Comparison of ENCODE assay signal across 9 cellular contexts in genomic region chr11:123145220-123145619, GRCh38. TPM values are rescaled to one million over a fixed set of nuclear protein-coding genes. Genes with fewer than 3 reads are reported as not detected.
DNase-seq lines count a peak whose midpoint lies in the region; ATAC-seq and TF ChIP-seq lines count a peak whose summit lies in the region.
"Had no signal": no experiment of that assay in that cellular context is flagged by ENCODE, and none has a peak within 500 bp of the region (broad histone marks: within the 10 kb centered on the region; RNA-seq: fewer than 3 reads in every experiment).

No MANE protein-coding gene starts in this region.

- H3K27ac Mint-ChIP-seq in activated naive CD4-positive, alpha-beta T cell treated with anti-CD3 and anti-CD28 coated beads, Interleukin-2, amount 10 ng/mL, durations not matched to agents 7 days and 5 days, result no peak overlapping the region

- no peaks in the 10 kb centered on the region for H3K27me3 ChIP-seq in ovary
- peaks cover 3% of the 10 kb centered on the region for H3K27me3 ChIP-seq in suprapubic skin

- H3K27ac ChIP-seq in ovary (peak overlapping the region in 1 of 2 donors; percentile 17), suprapubic skin (no peak overlapping the region)

- DNase-seq in DMS53 treated with DMSO at 0.1 percent for 48 hours (lab: John Stamatoyannopoulos, UW; ENCODE audit: unreplicated experiment) (peak; percentile 83), NCI-H2171 (lab: John Stamatoyannopoulos, UW) (peak; percentile 9), dermis blood vessel endothelial cell (peak; percentile 38), ovary (peak; percentile 35 to 57 (median 49)), T-helper 1 cell (no peak), suprapubic skin (ENCODE audit: low spot score in 2 of 2) (no peak)
- DNase-seq in activated naive CD4-positive, alpha-beta T cell treated with anti-CD3 and anti-CD28 coated beads, Interleukin-2, amount 10 ng/mL, durations not matched to agents 7 days and 5 days, result no peak
- DNase-seq: NCI-H526 had no signal

- no peak overlapping the region for H3K4me3 Mint-ChIP-seq in activated naive CD4-positive, alpha-beta T cell treated with anti-CD3 and anti-CD28 coated beads, Interleukin-2, amount 10 ng/mL, durations not matched to agents 7 days and 5 days

- H3K27me3 Mint-ChIP-seq in activated naive CD4-positive, alpha-beta T cell treated with anti-CD3 and anti-CD28 coated beads, Interleukin-2, amount 10 ng/mL, durations not matched to agents 7 days and 5 days, result peaks cover 18% of the 10 kb centered on the region

- H3K4me3 ChIP-seq in ovary, result no peak overlapping the region
- no peak overlapping the region for H3K4me3 ChIP-seq in suprapubic skin

- no peaks in the 10 kb centered on the region for H3K36me3 ChIP-seq in ovary
- no peaks in the 10 kb centered on the region for H3K36me3 ChIP-seq in suprapubic skin

- no peaks in the 10 kb centered on the region for H3K4me1 Mint-ChIP-seq in activated naive CD4-positive, alpha-beta T cell treated with anti-CD3 and anti-CD28 coated beads, Interleukin-2, amount 10 ng/mL, durations not matched to agents 7 days and 5 days

- no peak for TF ChIP-seq EP300 in ovary (IDR thresholded peaks at IDR 0.05)
- no peak for TF ChIP-seq EP300 in suprapubic skin (IDR thresholded peaks at IDR 0.05)

- intact Hi-C loops in ovary (cut with DNase I), result no loop called here

- no peak for ATAC-seq in HG02759 (IDR thresholded peaks at IDR 0.05; ENCODE audit: unreplicated experiment)

- TF ChIP-seq CTCF in ovary (IDR thresholded peaks at IDR 0.05) (no peak), suprapubic skin (IDR thresholded peaks at IDR 0.05) (no peak)

- TF ChIP-seq POLR2A in ovary (IDR thresholded peaks at IDR 0.05), result no peak
- TF ChIP-seq POLR2A in suprapubic skin (IDR thresholded peaks at IDR 0.05), result no peak

- H3K9me3 Mint-ChIP-seq in activated naive CD4-positive, alpha-beta T cell treated with anti-CD3 and anti-CD28 coated beads, Interleukin-2, amount 10 ng/mL, durations not matched to agents 7 days and 5 days, result no peaks in the 10 kb centered on the region

- 19 to 25% (median 23%) methylated on average over 13 of the region's 13 CpGs for WGBS in ovary, 3 donors
- 44% methylated on average over 13 of the region's 13 CpGs for WGBS in suprapubic skin

- H3K36me3 Mint-ChIP-seq in activated naive CD4-positive, alpha-beta T cell treated with anti-CD3 and anti-CD28 coated beads, Interleukin-2, amount 10 ng/mL, durations not matched to agents 7 days and 5 days, result no peaks in the 10 kb centered on the region

- CTCF ChIA-PET in activated naive CD4-positive, alpha-beta T cell treated with anti-CD3 and anti-CD28 coated beads, Interleukin-2, amount 10 ng/mL, durations not matched to agents 7 days and 5 days (lab: Charles Lee), result no interaction called here

- H3K4me1 ChIP-seq in ovary (ENCODE audit: insufficient read depth), result peaks cover 6% of the 10 kb centered on the region
- H3K4me1 ChIP-seq in suprapubic skin, result peaks cover 3% of the 10 kb centered on the region

- no peaks in the 10 kb centered on the region for H3K9me3 ChIP-seq in ovary
- H3K9me3 ChIP-seq in suprapubic skin, result no peaks in the 10 kb centered on the region

RNA-seq across cellular contexts. Expression of gene CLMP, which starts 49.8 kb away (rescaled TPM):
- total RNA-seq in dermis blood vessel endothelial cell (0.17 and 1.3 TPM in 2 replicates), ovary (10 to 100 TPM; 21.9 to 70.5 (median 25.3) TPM), suprapubic skin (10 to 100 TPM; 17.5 to 26.9 (median 19.9) TPM)
- polyA plus RNA-seq in ovary, result 10 to 100 TPM; 11.9 to 33.7 TPM

Comparison
In these comparisons a context has a peak if more than half of its experiments do, and no peak if none do; other contexts are left out.
1. DNase-seq: peak in DMS53 treated with DMSO at 0.1 percent for 48 hours (single experiment), NCI-H2171 (single experiment), dermis blood vessel endothelial cell (single experiment) and ovary (5 of 5); none in T-helper 1 cell (0 of 5), suprapubic skin (0 of 2) and activated naive CD4-positive, alpha-beta T cell treated with anti-CD3 and anti-CD28 coated beads, Interleukin-2, amount 10 ng/mL, durations not matched to agents 7 days and 5 days (single experiment).